Comparison of ENCODE assay signal across 7 cellular contexts in the genomic region with DNA sequence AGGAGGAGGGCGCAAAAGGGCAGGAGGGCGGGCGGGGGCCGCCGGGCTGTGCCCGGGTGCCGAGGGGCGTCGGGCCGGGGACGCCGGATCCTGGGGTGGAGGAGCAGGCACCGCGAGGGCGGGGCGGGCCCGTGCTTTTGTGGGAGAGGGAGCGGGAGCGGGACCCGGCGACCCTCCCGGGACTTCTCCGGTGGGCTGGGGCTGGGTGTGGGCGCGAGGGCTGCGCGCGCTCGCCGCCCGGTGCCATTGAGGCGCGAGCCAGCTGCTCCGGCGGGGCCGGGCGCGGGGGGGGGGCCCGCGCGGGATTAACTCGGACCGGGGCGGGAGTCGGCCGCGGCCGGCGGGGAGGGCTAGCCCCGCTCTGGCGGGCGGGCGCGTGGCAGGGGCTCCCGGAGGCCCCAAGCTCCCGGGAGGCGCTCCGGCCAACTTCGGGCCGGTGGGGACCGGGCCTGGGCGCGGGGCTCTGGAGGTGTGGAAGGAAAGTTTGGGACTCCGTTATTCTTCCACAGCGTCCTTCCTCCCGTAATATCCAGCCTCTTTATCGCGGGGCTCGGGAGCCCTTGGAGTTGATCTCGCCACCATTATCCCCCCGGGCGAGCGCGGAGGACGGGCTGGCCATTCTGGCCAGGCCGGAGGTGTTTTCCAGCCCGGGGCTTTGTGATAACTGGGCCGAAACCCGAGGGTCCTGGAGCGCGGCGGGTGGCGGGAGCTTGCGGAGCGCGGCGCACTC. TPM values are rescaled to one million over a fixed set of nuclear protein-coding genes. Genes with fewer than 3 reads are reported as not detected.
DNase-seq lines count a peak whose midpoint lies in the region; ATAC-seq, FAIRE-seq and TF ChIP-seq lines count a peak whose summit lies in the region.

No MANE protein-coding gene starts in this region.

- no peaks in the 10 kb centered on the region for H3K9me3 Mint-ChIP-seq in stimulated activated naive B cell treated with anti-CD40 and anti-IgM and Interleukin-4, amounts not matched to agents 10 μg/mL and 1 μg/mL and 100 μg/mL, for 72 hours
- no peaks in the 10 kb centered on the region for H3K9me3 Mint-ChIP-seq in Calu3 (ENCODE audit: low read depth, unreplicated experiment)

- no peaks in the 10 kb centered on the region for H3K9me1 ChIP-seq in keratinocyte (ENCODE audit: control insufficient read depth, extremely low read depth, insufficient read depth, low read length)

- no peaks in the 10 kb centered on the region for H4K20me1 ChIP-seq in keratinocyte (ENCODE audit: control insufficient read depth, extremely low read depth, insufficient read depth, low read length)

- intact Hi-C loops in Calu3 (cut with micrococcal nuclease; ENCODE audit: unreplicated experiment) = no loop called here

- FAIRE-seq in keratinocyte (lab: Jason Lieb, UNC) = no peak

- peaks cover 22 to 36% of the 10 kb centered on the region in 2 donors for H3K4me1 Mint-ChIP-seq in stimulated activated naive B cell treated with anti-CD40 and anti-IgM and Interleukin-4, amounts not matched to agents 10 μg/mL and 1 μg/mL and 100 μg/mL, for 72 hours
- peaks cover 10% of the 10 kb centered on the region for H3K4me1 Mint-ChIP-seq in Calu3 (ENCODE audit: low read depth, unreplicated experiment)

- peak overlapping the region; percentile 72 to 76 for H3K4me3 Mint-ChIP-seq in stimulated activated naive B cell treated with anti-CD40 and anti-IgM and Interleukin-4, amounts not matched to agents 10 μg/mL and 1 μg/mL and 100 μg/mL, for 72 hours
- H3K4me3 Mint-ChIP-seq in Calu3 (ENCODE audit: low read depth, unreplicated experiment) = no peak overlapping the region

- H3K79me2 ChIP-seq in keratinocyte (ENCODE audit: control insufficient read depth, insufficient read depth, low read length) = no peaks in the 10 kb centered on the region

- H3K4me1 ChIP-seq in keratinocyte (ENCODE audit: control insufficient read depth, extremely low read depth, insufficient read depth, low read length) = no peaks in the 10 kb centered on the region

- CTCF ChIA-PET in Calu3 (lab: Charles Lee) = no interaction called here

- H3K27me3 Mint-ChIP-seq in stimulated activated naive B cell treated with anti-CD40 and anti-IgM and Interleukin-4, amounts not matched to agents 10 μg/mL and 1 μg/mL and 100 μg/mL, for 72 hours = peaks cover 31 to 45% of the 10 kb centered on the region in 2 donors
- peaks cover 73% of the 10 kb centered on the region for H3K27me3 Mint-ChIP-seq in Calu3 (ENCODE audit: unreplicated experiment)

- H3K36me3 Mint-ChIP-seq in stimulated activated naive B cell treated with anti-CD40 and anti-IgM and Interleukin-4, amounts not matched to agents 10 μg/mL and 1 μg/mL and 100 μg/mL, for 72 hours = no peaks in the 10 kb centered on the region
- no peaks in the 10 kb centered on the region for H3K36me3 Mint-ChIP-seq in Calu3 (ENCODE audit: insufficient read depth, unreplicated experiment)

- H3K9me3 ChIP-seq in keratinocyte (ENCODE audit: control insufficient read depth, low read depth, low read length) = no peaks in the 10 kb centered on the region

- H2AFZ ChIP-seq in keratinocyte (ENCODE audit: control insufficient read depth, low read length) = no peak overlapping the region

- DNase-seq in HL-60 (ENCODE audit: low read depth in 1 of 2, low spot score in 1 of 2) = no peak
- DNase-seq in keratinocyte (ENCODE audit: low read depth, low spot score) = no peak
- DNase-seq in stimulated activated naive B cell treated with anti-CD40 and anti-IgM and Interleukin-4, amounts not matched to agents 10 μg/mL and 1 μg/mL and 100 μg/mL, for 72 hours = no peak
- DNase-seq in Calu3 = no peak
- DNase-seq in COLO829 (ENCODE audit: low spot score) = no peak

- H3K4me3 ChIP-seq in HL-60 (replicated peaks; ENCODE audit: insufficient read depth, low read length) = peak overlapping the region; percentile 31
- H3K4me3 ChIP-seq in keratinocyte (ENCODE audit: control insufficient read depth in 2 of 3, extremely low read depth in 1 of 3, insufficient read depth in 2 of 3, low read depth in 1 of 3, low read length in 3 of 3) = no peak overlapping the region

- no TSS peak for BruUV-seq in Calu3 (replicated peaks; lab: Mats Ljungman, UMichigan)

- ATAC-seq in stimulated activated naive B cell treated with anti-CD40 and anti-IgM and Interleukin-4, amounts not matched to agents 10 μg/mL and 1 μg/mL and 100 μg/mL, for 72 hours (replicated peaks) = peak; percentile 15 to 31
- no peak for ATAC-seq in HG02840 (IDR thresholded peaks at IDR 0.05; ENCODE audit: low FRiP score, unreplicated experiment)

- TF ChIP-seq CTCF in HL-60 (IDR thresholded peaks at IDR 0.05; ENCODE audit: insufficient read depth, low read length) = no peak
- TF ChIP-seq CTCF in keratinocyte (optimal IDR thresholded peaks at IDR 0.05 in 1 of 3, IDR thresholded peaks at IDR 0.05 in 1 of 3, conservative IDR thresholded peaks at IDR 0.05 in 1 of 3; ENCODE audit: extremely low read depth in 1 of 3, insufficient read depth in 2 of 3, low read length in 3 of 3) = no peak
- TF ChIP-seq CTCF in Calu3 (IDR thresholded peaks at IDR 0.05; ENCODE audit: unreplicated experiment) = no peak

- no peak overlapping the region for H3K27ac ChIP-seq in HL-60 (replicated peaks)
- peak overlapping the region; percentile 78 for H3K27ac ChIP-seq in angular gyrus (ENCODE audit: low read depth, low read length)
- H3K27ac ChIP-seq in keratinocyte (ENCODE audit: control insufficient read depth, insufficient read depth, low read length) = no peak overlapping the region

- H3K27me3 ChIP-seq in HL-60 (ENCODE audit: insufficient read depth, poor library complexity, severe bottlenecking) (peaks cover 53% of the 10 kb centered on the region), keratinocyte (ENCODE audit: control insufficient read depth, extremely low read depth, insufficient read depth, low read length) (peaks cover 54% of the 10 kb centered on the region)

- dilution Hi-C loops in keratinocyte (cut with MboI; ENCODE audit: extremely low pct_ligation_motif_present, low sequenced_read_pairs) = no loop called here

- H3K9ac ChIP-seq in keratinocyte (ENCODE audit: control insufficient read depth, extremely low read depth, insufficient read depth, low read length) = no peak overlapping the region

- no peak overlapping the region for H3K27ac Mint-ChIP-seq in stimulated activated naive B cell treated with anti-CD40 and anti-IgM and Interleukin-4, amounts not matched to agents 10 μg/mL and 1 μg/mL and 100 μg/mL, for 72 hours
- no peak overlapping the region for H3K27ac Mint-ChIP-seq in Calu3 (ENCODE audit: unreplicated experiment)

- peak overlapping the region; percentile 27 for H3K4me2 ChIP-seq in keratinocyte (ENCODE audit: control insufficient read depth, extremely low read depth, insufficient read depth, low read depth, low read length)

- H3K36me3 ChIP-seq in keratinocyte (ENCODE audit: control insufficient read depth in 2 of 2, extremely low read depth in 1 of 2, insufficient read depth in 2 of 2, low read length in 2 of 2) = no peaks in the 10 kb centered on the region

RNA-seq across cellular contexts. Expression of a gene that starts 0.9 kb away (rescaled TPM):
- polyA plus RNA-seq in keratinocyte = 0.03 TPM in 1 of 3 replicates, not detected in the others
- polyA plus RNA-seq in keratinocyte (2011; ENCODE audit: low read depth) = 0.12 TPM
- polyA plus RNA-seq in keratinocyte (2011; cell fraction: cytosol; rRNA removed) = under 0.01 TPM in 1 of 2 replicates, not detected in the other
- 0.01 and 0.04 TPM in 2 replicates for polyA plus RNA-seq in keratinocyte (2011; cell fraction: nucleus; rRNA removed)
- polyA plus RNA-seq in keratinocyte (2012; ENCODE audit: low replicate concordance) = 0.21 TPM in 1 of 2 replicates, not detected in the other
- polyA minus RNA-seq in keratinocyte = not detected in 3 replicates
- polyA minus RNA-seq in keratinocyte (2011; cell fraction: cytosol; rRNA and poly(A)+ RNA removed) = not detected
- polyA minus RNA-seq in keratinocyte (2011; cell fraction: nucleus; rRNA and poly(A)+ RNA removed) = not detected in 2 replicates
- 0.09 and 0.15 TPM in 2 replicates for total RNA-seq in Calu3 (2022)
